In the genomic region with DNA sequence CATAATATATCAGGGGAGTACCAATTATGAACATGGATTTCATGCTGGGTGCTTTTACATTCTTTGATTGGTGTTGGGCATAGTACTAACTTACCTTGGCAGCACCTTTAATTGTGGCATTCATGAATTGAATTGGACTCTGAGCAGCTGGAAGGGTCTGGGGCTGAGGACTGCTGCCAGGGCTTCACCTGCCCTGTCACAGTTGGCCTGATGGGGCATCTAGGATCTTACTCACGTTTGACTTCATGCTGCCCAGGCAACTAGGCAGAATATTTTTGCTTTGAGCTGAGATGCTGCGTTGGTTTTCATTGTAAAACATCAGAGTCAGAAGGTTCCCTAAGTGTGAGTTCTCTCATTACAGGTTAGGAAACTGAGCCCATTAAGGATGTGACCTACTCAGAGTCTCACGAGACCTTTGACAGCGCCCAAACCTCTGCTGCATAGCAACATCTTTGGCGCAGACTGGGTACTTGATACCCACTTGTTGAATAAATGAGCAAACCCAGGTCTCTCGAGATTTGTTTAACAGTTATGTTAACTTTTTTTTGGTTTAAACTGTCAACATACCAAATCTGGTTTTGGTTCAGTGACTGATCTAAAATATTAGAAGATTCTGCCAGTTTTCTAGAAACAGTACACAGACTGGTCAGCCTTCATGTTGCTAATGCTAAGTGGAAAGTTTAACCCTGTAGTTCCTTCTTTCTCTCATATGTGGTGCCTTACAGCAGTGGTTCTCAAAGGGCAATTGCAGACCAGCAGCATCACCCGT, we compare ENCODE assay signal across 18 cellular contexts.
DNase-seq lines count a peak whose midpoint lies in the region; ATAC-seq, FAIRE-seq and TF ChIP-seq lines count a peak whose summit lies in the region.
"Had no signal": no experiment of that assay in that cellular context is flagged by ENCODE, and none has a peak within 500 bp of the region (broad histone marks: within the 10 kb centered on the region; RNA-seq: fewer than 3 reads in every experiment).

No MANE protein-coding gene starts in this region.

- TF ChIP-seq POLR2A in heart left ventricle (IDR thresholded peaks at IDR 0.05) (no peak), GM12878 (IDR thresholded peaks at IDR 0.05; ENCODE audit: low read depth, low read length) (no peak)

- POLR2A ChIA-PET in GM12878 (lab: Charles Lee): no interaction called here

- peaks cover 0 to 21% (median 14%) of the 10 kb centered on the region in 9 donors for H3K36me3 ChIP-seq in heart left ventricle
- H3K36me3 ChIP-seq in GM12878 (ENCODE audit: control insufficient read depth in 2 of 2, insufficient read depth in 2 of 2, low read length in 1 of 2): no peaks in the 10 kb centered on the region
- H3K36me3 ChIP-seq in muscle layer of colon (ENCODE audit: insufficient read depth, low read length): peaks cover 28% of the 10 kb centered on the region
- peaks cover 6% of the 10 kb centered on the region for H3K36me3 ChIP-seq in upper lobe of right lung
- H3K36me3 ChIP-seq: prostate gland had no signal

- TF ChIP-seq RAD21 in GM12878 (IDR thresholded peaks at IDR 0.05; ENCODE audit: insufficient read depth, low read depth, low read length): no peak

- H3K9ac ChIP-seq in GM12878 (ENCODE audit: control insufficient read depth, insufficient read depth, low read length): no peak overlapping the region
- peak overlapping the region; percentile 13 for H3K9ac ChIP-seq in muscle layer of colon (ENCODE audit: low read length)
- H3K9ac ChIP-seq: SK-N-SH had no signal

- ATAC-seq in heart left ventricle (no peak), Right ventricle myocardium inferior (no peak), GM12878 (no peak), upper lobe of right lung (peak; percentile 28), GM19455 (IDR thresholded peaks at IDR 0.05; ENCODE audit: unreplicated experiment) (no peak), HG03159 (IDR thresholded peaks at IDR 0.05; ENCODE audit: unreplicated experiment) (no peak)
- ATAC-seq: HepG2 had no signal

- no peak for DNase-seq in heart left ventricle
- no peak for DNase-seq in Right ventricle myocardium inferior (ENCODE audit: missing footprints)
- no peak for DNase-seq in GM12878 (ENCODE audit: low read depth, low spot score)
- no peak for DNase-seq in upper lobe of right lung
- DNase-seq in NCI-H1105 (lab: John Stamatoyannopoulos, UW): no peak
- DNase-seq: activated CD4-positive, alpha-beta T cell treated with anti-CD3 and anti-CD28 coated beads, Interleukin-2, amount 50 U/mL, for 1 hour; activated T-cell treated with anti-CD3 and anti-CD28 coated beads, Interleukin-2, amount 50 U/mL, for 24 hours; Calu3; central memory CD4-positive, alpha-beta T cell; glutamatergic neuron; kidney; NCI-H446; SK-N-SH had no signal

- H3K4me1 ChIP-seq in heart left ventricle: peaks cover 8 to 69% (median 47%) of the 10 kb centered on the region in 12 donors
- H3K4me1 ChIP-seq in GM12878 (ENCODE audit: control insufficient read depth, insufficient read depth, low read length): peaks cover 16% of the 10 kb centered on the region
- H3K4me1 ChIP-seq in muscle layer of colon (ENCODE audit: insufficient read depth, low read length): peaks cover 89% of the 10 kb centered on the region
- peaks cover 58% of the 10 kb centered on the region for H3K4me1 ChIP-seq in upper lobe of right lung

- H3K27me3 ChIP-seq in heart left ventricle (no peaks in the 10 kb centered on the region), GM12878 (replicated peaks in 1 of 2; ENCODE audit: control insufficient read depth in 2 of 2, insufficient read depth in 2 of 2, low read length in 1 of 2) (no peaks in the 10 kb centered on the region), muscle layer of colon (ENCODE audit: control insufficient read depth in 1 of 2, insufficient read depth in 2 of 2, low read length in 2 of 2) (no peaks in the 10 kb centered on the region), upper lobe of right lung (no peaks in the 10 kb centered on the region)

- H3K9me3 ChIP-seq in heart left ventricle: no peaks in the 10 kb centered on the region
- H3K9me3 ChIP-seq in GM12878 (replicated peaks; ENCODE audit: control insufficient read depth, insufficient read depth, low read length): no peaks in the 10 kb centered on the region
- H3K9me3 ChIP-seq in muscle layer of colon (ENCODE audit: low read length): no peaks in the 10 kb centered on the region
- H3K9me3 ChIP-seq in upper lobe of right lung: no peaks in the 10 kb centered on the region
- H3K9me3 ChIP-seq: prostate gland, SK-N-SH had no signal

- 68 to 75% (median 70%) methylated on average over 7 of the region's 7 CpGs for WGBS in heart left ventricle, 4 donors
- WGBS in GM12878 (ENCODE audit: insufficient coverage, insufficient replicate concordance, low lambda C conversion rate, missing lambda C conversion rate): 50% methylated on average over 7 of the region's 7 CpGs

- no peak overlapping the region for H3K4me2 ChIP-seq in GM12878 (ENCODE audit: control insufficient read depth, insufficient read depth)
- H3K4me2 ChIP-seq: SK-N-SH had no signal

- intact Hi-C loops in heart left ventricle (cut with DNase I) (no loop called here), Right ventricle myocardium inferior (cut with DNase I) (no loop called here), GM12878 (cut with micrococcal nuclease; ENCODE audit: unreplicated experiment) (no loop called here), upper lobe of right lung (cut with DNase I) (no loop called here)

- no peak overlapping the region for H2AFZ ChIP-seq in GM12878 (ENCODE audit: control insufficient read depth, low read depth, low read length)

- FAIRE-seq in GM12878 (lab: Jason Lieb, UNC): peak; percentile 65
- FAIRE-seq: HepG2, kidney had no signal

- H3K27ac ChIP-seq in heart left ventricle (peak overlapping the region in 7 of 12 donors; percentile 25 to 79 (median 62)), GM12878 (ENCODE audit: control insufficient read depth, insufficient read depth) (no peak overlapping the region), muscle layer of colon (ENCODE audit: low read depth, low read length) (peak overlapping the region; percentile 61), upper lobe of right lung (peak overlapping the region; percentile 77)
- H3K27ac ChIP-seq: prostate gland had no signal

- RAD21 ChIA-PET in GM12878 (lab: Charles Lee; ENCODE audit: unreplicated experiment): no interaction called here

- no peaks in the 10 kb centered on the region for H3K79me2 ChIP-seq in GM12878 (ENCODE audit: control insufficient read depth, insufficient read depth, low read length)

- BruUV-seq in GM12878 (replicated peaks; lab: Mats Ljungman, UMichigan): no TSS peak

- SMC1A ChIA-PET in GM12878 (lab: Charles Lee; ENCODE audit: uncharacterized antibody, unreplicated experiment): no interaction called here

- CTCF ChIA-PET in GM12878 (lab: Yijun Ruan, JAX): no interaction called here

- H4K20me1 ChIP-seq in GM12878 (ENCODE audit: control insufficient read depth, insufficient read depth): no peaks in the 10 kb centered on the region

- no peak for TF ChIP-seq CTCF in heart left ventricle (IDR thresholded peaks at IDR 0.05)
- no peak for TF ChIP-seq CTCF in GM12878 (IDR thresholded peaks at IDR 0.05 in 2 of 3, conservative IDR thresholded peaks at IDR 0.05 in 1 of 3; ENCODE audit: control insufficient read depth in 2 of 3, extremely low read depth in 1 of 3, insufficient read depth in 1 of 3, low read depth in 3 of 3, low read length in 3 of 3)
- TF ChIP-seq CTCF in upper lobe of right lung (IDR thresholded peaks at IDR 0.05): no peak

- no peak for TF ChIP-seq EP300 in GM12878 (IDR thresholded peaks at IDR 0.05; ENCODE audit: borderline replicate concordance in 1 of 2, control insufficient read depth in 1 of 2, low read depth in 2 of 2, low read length in 2 of 2)

- in situ Hi-C loops in GM12878 (cut with MboI): no loop called here

- H3K4me3 ChIP-seq in heart left ventricle (no peak overlapping the region), GM12878 (no peak overlapping the region), muscle layer of colon (ENCODE audit: low read depth in 1 of 2, low read length in 2 of 2) (peak overlapping the region in 1 of 2 donors; percentile 4), upper lobe of right lung (no peak overlapping the region)
- H3K4me3 ChIP-seq: prostate gland had no signal

TF ChIP-seq in GM12878, 131 proteins besides CTCF, POLR2A, EP300 and RAD21:
- no peak for TF ChIP-seq HDAC2 (IDR thresholded peaks at IDR 0.05)
- TF ChIP-seq, protein P1, sequence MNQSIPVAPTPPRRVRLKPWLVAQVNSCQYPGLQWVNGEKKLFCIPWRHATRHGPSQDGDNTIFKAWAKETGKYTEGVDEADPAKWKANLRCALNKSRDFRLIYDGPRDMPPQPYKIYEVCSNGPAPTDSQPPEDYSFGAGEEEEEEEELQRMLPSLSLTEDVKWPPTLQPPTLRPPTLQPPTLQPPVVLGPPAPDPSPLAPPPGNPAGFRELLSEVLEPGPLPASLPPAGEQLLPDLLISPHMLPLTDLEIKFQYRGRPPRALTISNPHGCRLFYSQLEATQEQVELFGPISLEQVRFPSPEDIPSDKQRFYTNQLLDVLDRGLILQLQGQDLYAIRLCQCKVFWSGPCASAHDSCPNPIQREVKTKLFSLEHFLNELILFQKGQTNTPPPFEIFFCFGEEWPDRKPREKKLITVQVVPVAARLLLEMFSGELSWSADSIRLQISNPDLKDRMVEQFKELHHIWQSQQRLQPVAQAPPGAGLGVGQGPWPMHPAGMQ (IDR thresholded peaks at IDR 0.05; ENCODE audit: borderline replicate concordance): no peak
- TF ChIP-seq ZNF217 (IDR thresholded peaks at IDR 0.05): no peak
- no peak for TF ChIP-seq GATAD2B (conservative IDR thresholded peaks at IDR 0.05; ENCODE audit: low read depth)
- no peak for TF ChIP-seq SUPT20H (IDR thresholded peaks at IDR 0.05; ENCODE audit: borderline replicate concordance, control insufficient read depth, low read depth, low read length)
- TF ChIP-seq SMARCA5 (IDR thresholded peaks at IDR 0.05): no peak
- TF ChIP-seq STAT3 (IDR thresholded peaks at IDR 0.05; ENCODE audit: low read depth, low read length): no peak
- TF ChIP-seq, protein P2, sequence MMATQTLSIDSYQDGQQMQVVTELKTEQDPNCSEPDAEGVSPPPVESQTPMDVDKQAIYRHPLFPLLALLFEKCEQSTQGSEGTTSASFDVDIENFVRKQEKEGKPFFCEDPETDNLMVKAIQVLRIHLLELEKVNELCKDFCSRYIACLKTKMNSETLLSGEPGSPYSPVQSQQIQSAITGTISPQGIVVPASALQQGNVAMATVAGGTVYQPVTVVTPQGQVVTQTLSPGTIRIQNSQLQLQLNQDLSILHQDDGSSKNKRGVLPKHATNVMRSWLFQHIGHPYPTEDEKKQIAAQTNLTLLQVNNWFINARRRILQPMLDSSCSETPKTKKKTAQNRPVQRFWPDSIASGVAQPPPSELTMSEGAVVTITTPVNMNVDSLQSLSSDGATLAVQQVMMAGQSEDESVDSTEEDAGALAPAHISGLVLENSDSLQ (IDR thresholded peaks at IDR 0.05): no peak
